In genomic region chr2:143802242-143802641, GRCh38 we compare ENCODE assay signal across 13 cellular contexts.
A peak's percentile ranks its signal among the peaks of the same experiment; 100 is the strongest.
DNase-seq lines count a peak whose midpoint lies in the region; ATAC-seq and TF ChIP-seq lines count a peak whose summit lies in the region.
"Had no signal": no experiment of that assay in that cellular context is flagged by ENCODE, and none has a peak within 500 bp of the region (broad histone marks: within the 10 kb centered on the region; RNA-seq: fewer than 3 reads in every experiment).

No MANE protein-coding gene starts in this region.

- H2AK5ac ChIP-seq in H9 (ENCODE audit: insufficient read length, low read length), result no peak overlapping the region

- no peak overlapping the region for H3T11ph ChIP-seq in H9 (ENCODE audit: low read length)

- H3K4me3 Mint-ChIP-seq in Calu3 (ENCODE audit: low read depth, unreplicated experiment) (no peak overlapping the region), H9 (no peak overlapping the region)

- H3K27ac ChIP-seq in epithelial cell of prostate, result no peak overlapping the region
- no peak overlapping the region for H3K27ac ChIP-seq in upper lobe of left lung
- no peak overlapping the region for H3K27ac ChIP-seq in H9 (ENCODE audit: insufficient read length, low read depth, low read length)
- H3K27ac ChIP-seq: esophagus squamous epithelium, parathyroid adenoma, tibial artery had no signal

- H3K56ac ChIP-seq in H9 (ENCODE audit: insufficient read length, low read depth, low read length), result no peak overlapping the region

- H4K91ac ChIP-seq in H9 (ENCODE audit: insufficient read length, low read depth, low read length), result no peak overlapping the region

- no peaks in the 10 kb centered on the region for H4K20me1 ChIP-seq in H9 (ENCODE audit: control insufficient read depth, insufficient read depth, insufficient read length)

- H3K36me3 ChIP-seq in upper lobe of left lung, result no peaks in the 10 kb centered on the region
- H3K36me3 ChIP-seq: esophagus squamous epithelium, tibial artery had no signal

- 44 to 53% methylated on average over 4 of the region's 4 CpGs for WGBS in upper lobe of left lung, 2 donors
- WGBS in H9 (ENCODE audit: extremely low coverage, insufficient read length, low lambda C conversion rate), result no CpG with 5 or more reads among the region's 4 CpGs

- no peaks in the 10 kb centered on the region for H3K79me1 ChIP-seq in H9 (ENCODE audit: insufficient read depth, low read depth, low read length, poor library complexity, severe bottlenecking)

- H3K23me2 ChIP-seq in H9 (ENCODE audit: insufficient read length, low read depth, low read length, poor library complexity, severe bottlenecking), result no peaks in the 10 kb centered on the region

- H3K27me3 Mint-ChIP-seq in Calu3 (ENCODE audit: unreplicated experiment) (no peaks in the 10 kb centered on the region), H9 (ENCODE audit: low read depth) (no peaks in the 10 kb centered on the region)

- no peaks in the 10 kb centered on the region for H3K4me1 ChIP-seq in upper lobe of left lung
- peaks cover 3% of the 10 kb centered on the region; the same call in 1 of the 2 replicates for H3K4me1 ChIP-seq in H9 (ENCODE audit: insufficient read depth, low read length)
- H3K4me1 ChIP-seq: parathyroid adenoma had no signal

- no peaks in the 10 kb centered on the region for H3K36me3 Mint-ChIP-seq in Calu3 (ENCODE audit: insufficient read depth, unreplicated experiment)
- peaks cover 0 to 10% (median 0%) of the 10 kb centered on the region in 3 experiments; a peak in 3 of 7 replicates for H3K36me3 Mint-ChIP-seq in H9 (ENCODE audit: insufficient read depth in 1 of 3, low read depth in 3 of 3)

- BruUV-seq in Calu3 (replicated peaks; lab: Mats Ljungman, UMichigan), result no TSS peak

- H3K4me2 ChIP-seq in H9 (ENCODE audit: insufficient read depth, insufficient read length, low read length), result no peak overlapping the region

- H3K14ac ChIP-seq in H9 (ENCODE audit: insufficient read depth, low read length), result no peak overlapping the region

- TF ChIP-seq POLR2A in upper lobe of left lung (IDR thresholded peaks at IDR 0.05), result no peak

- H4K5ac ChIP-seq in H9 (ENCODE audit: insufficient read length, low read depth, low read length), result no peak overlapping the region

- no peak overlapping the region for H3K9ac ChIP-seq in H9 (ENCODE audit: extremely low read depth, insufficient read length, low read length)

- no peak for TF ChIP-seq EP300 in upper lobe of left lung (IDR thresholded peaks at IDR 0.05)

- H3K27ac Mint-ChIP-seq in Calu3 (ENCODE audit: unreplicated experiment) (no peak overlapping the region), H9 (no peak overlapping the region)

- H3K27me3 ChIP-seq in upper lobe of left lung, result no peaks in the 10 kb centered on the region
- H3K27me3 ChIP-seq in H9 (ENCODE audit: insufficient read depth, low read length), result no peaks in the 10 kb centered on the region
- H3K27me3 ChIP-seq: esophagus squamous epithelium, tibial artery had no signal

- H3K18ac ChIP-seq in H9 (ENCODE audit: insufficient read length, low read depth, low read length), result no peak overlapping the region

- CTCF ChIA-PET in Calu3 (lab: Charles Lee), result no interaction called here

- TF ChIP-seq CTCF in Calu3 (IDR thresholded peaks at IDR 0.05; ENCODE audit: unreplicated experiment) (no peak), upper lobe of left lung (IDR thresholded peaks at IDR 0.05) (no peak), H9 (conservative IDR thresholded peaks at IDR 0.05) (no peak)

- H2BK5ac ChIP-seq in H9 (ENCODE audit: insufficient read length, low read length), result no peak overlapping the region

- no peak overlapping the region for H2AFZ ChIP-seq in H9 (ENCODE audit: low read length)
- H2AFZ ChIP-seq: parathyroid adenoma had no signal

- H2BK120ac ChIP-seq in H9 (ENCODE audit: low read depth, low read length, poor library complexity, severe bottlenecking), result no peak overlapping the region

- H3K4me3 ChIP-seq in upper lobe of left lung, result no peak overlapping the region
- H3K4me3 ChIP-seq: tibial artery had no signal

- ATAC-seq in GM19035 (IDR thresholded peaks at IDR 0.05; ENCODE audit: unreplicated experiment), result peak; percentile 46
- ATAC-seq in HG03175 (IDR thresholded peaks at IDR 0.05; ENCODE audit: unreplicated experiment), result peak; percentile 34
- no peak for ATAC-seq in upper lobe of left lung (ENCODE audit: low FRiP score in 2 of 2)

- H3K4ac ChIP-seq in H9 (ENCODE audit: low read depth, low read length), result no peak overlapping the region

- DNase-seq in Calu3 (peak; percentile 24), epithelial cell of prostate (ENCODE audit: low read depth, low spot score) (peak; percentile 64), upper lobe of left lung (no peak), putamen (ENCODE audit: low spot score) (no peak), H9 (no peak), GF-D8 (lab: John Stamatoyannopoulos, UW) (no peak)
- DNase-seq: aorta, esophagus squamous epithelium, NCI-H510A treated with DMSO at 0.1 percent for 48 hours, tibial artery had no signal

- no peak overlapping the region for H2BK15ac ChIP-seq in H9 (ENCODE audit: low read depth, low read length)

- no peaks in the 10 kb centered on the region for H3K4me1 Mint-ChIP-seq in Calu3 (ENCODE audit: low read depth, unreplicated experiment)
- peaks cover 8% of the 10 kb centered on the region in 2 experiments for H3K4me1 Mint-ChIP-seq in H9

- no peaks in the 10 kb centered on the region for H3K9me3 Mint-ChIP-seq in Calu3 (ENCODE audit: low read depth, unreplicated experiment)
- no peaks in the 10 kb centered on the region for H3K9me3 Mint-ChIP-seq in H9

- no peak overlapping the region for H4K8ac ChIP-seq in H9 (replicated peaks; ENCODE audit: insufficient read length, low read depth, low read length)

- no peak overlapping the region for H2BK20ac ChIP-seq in H9 (ENCODE audit: low read depth, low read length, poor library complexity, severe bottlenecking)

- no peaks in the 10 kb centered on the region for H3K79me2 ChIP-seq in H9 (ENCODE audit: insufficient read depth, low read length)
- H3K79me2 ChIP-seq: parathyroid adenoma had no signal

- intact Hi-C loops in Calu3 (cut with micrococcal nuclease; ENCODE audit: unreplicated experiment), result loop anchor here (10.0 kb wide), 1 partner anchor 133 kb away; no protein-coding TSS in a partner anchor

- no peaks in the 10 kb centered on the region for H3K9me3 ChIP-seq in upper lobe of left lung
- H3K9me3 ChIP-seq in H9 (ENCODE audit: control insufficient read depth, low read depth, low read length), result no peaks in the 10 kb centered on the region
- H3K9me3 ChIP-seq: esophagus squamous epithelium, tibial artery had no signal

- no peak overlapping the region for H3K23ac ChIP-seq in H9 (ENCODE audit: insufficient read length, low read depth, low read length)

- no peak overlapping the region for H2BK12ac ChIP-seq in H9 (ENCODE audit: insufficient read length, low read depth, low read length)

Comparison
In these comparisons a context has a peak if more than half of its experiments do, and no peak if none do; other contexts are left out.
1. DNase-seq: peak in Calu3 (single experiment) and epithelial cell of prostate (single experiment); none in upper lobe of left lung (0 of 2), putamen (single experiment), H9 (single experiment) and GF-D8 (single experiment).
2. ATAC-seq: peak in GM19035 (single experiment) and HG03175 (single experiment); none in upper lobe of left lung (0 of 2).